Comparison of ENCODE assay signal across 8 cellular contexts in genomic region chr5:139295692-139296091, GRCh38. TPM values are rescaled to one million over a fixed set of nuclear protein-coding genes. Genes with fewer than 3 reads are reported as not detected.
A peak's percentile ranks its signal among the peaks of the same experiment; 100 is the strongest.
DNase-seq lines count a peak whose midpoint lies in the region; ATAC-seq, FAIRE-seq and TF ChIP-seq lines count a peak whose summit lies in the region.

No MANE protein-coding gene starts in this region.

- DNase-seq in T-helper 1 cell (no peak), pancreas (no peak)
- no peak for DNase-seq in activated CD8-positive, alpha-beta T cell treated with anti-CD3 and anti-CD28 coated beads, Interleukin-2, amount 10 ng/mL, durations not matched to agents 7 days and 5 days
- DNase-seq in activated CD8-positive, alpha-beta memory T cell treated with anti-CD3 and anti-CD28 coated beads, Interleukin-2, amount 50 U/mL, for 4 hours, result no peak

- H3K4me1 Mint-ChIP-seq in T-helper 1 cell treated with Interleukin-12 subunit alpha and Interleukin-12 subunit beta and Interleukin-4 antibody, amounts not matched to agents 30 μg/mL and 1 μg/mL, for 36 hours (ENCODE audit: low read depth), result peaks cover 45% of the 10 kb centered on the region
- H3K4me1 Mint-ChIP-seq in activated CD8-positive, alpha-beta T cell treated with anti-CD3 and anti-CD28 coated beads, Interleukin-2, amount 10 ng/mL, durations not matched to agents 7 days and 5 days (ENCODE audit: low read depth), result peaks cover 54% of the 10 kb centered on the region

- H3K9ac ChIP-seq in iPS-18a (ENCODE audit: low read length), result peak overlapping the region; percentile 97
- peak overlapping the region in 1 of 2 donors; percentile 98 for H3K9ac ChIP-seq in stomach smooth muscle (ENCODE audit: low read length in 2 of 2)

- POLR2A ChIA-PET in activated CD8-positive, alpha-beta T cell treated with anti-CD3 and anti-CD28 coated beads, Interleukin-2, amount 10 ng/mL, durations not matched to agents 7 days and 5 days (lab: Charles Lee), result interaction anchor here (0.7 to 5.5 kb wide), 4 partner anchors 9 to 839 kb away, joined by 3 to 64 read pairs (median 48); partner anchors contain the start of gene PAIP2

- H3K27me3 ChIP-seq in iPS-18a (ENCODE audit: control insufficient read depth, insufficient read depth, low read length) (no peaks in the 10 kb centered on the region), stomach smooth muscle (ENCODE audit: control insufficient read depth in 1 of 2, insufficient read depth in 2 of 2, low read length in 2 of 2) (no peaks in the 10 kb centered on the region), pancreas (no peaks in the 10 kb centered on the region)

- intact Hi-C loops in pancreas (cut with DNase I), result no loop called here

- H3K4me3 ChIP-seq in iPS-18a (ENCODE audit: low read length) (peak overlapping the region; percentile 96), stomach smooth muscle (ENCODE audit: low read length in 2 of 2) (peak overlapping the region; percentile 93 to 97), pancreas (peak overlapping the region in 2 of 4 donors; percentile 90 to 93)

- CTCF ChIA-PET in activated CD8-positive, alpha-beta T cell treated with anti-CD3 and anti-CD28 coated beads, Interleukin-2, amount 10 ng/mL, durations not matched to agents 7 days and 5 days (lab: Charles Lee), result interaction anchor here (0.6 to 1.3 kb wide), 2 partner anchors 19 to 46 kb away, joined by 3 to 4 read pairs; partner anchors contain the start of gene PAIP2

- 38 to 47% methylated on average over 12 of the region's 12 CpGs for WGBS in pancreas, 2 donors

- no peaks in the 10 kb centered on the region for H3K27me3 Mint-ChIP-seq in T-helper 1 cell treated with Interleukin-12 subunit alpha and Interleukin-12 subunit beta and Interleukin-4 antibody, amounts not matched to agents 30 μg/mL and 1 μg/mL, for 36 hours (ENCODE audit: low read depth)
- no peaks in the 10 kb centered on the region for H3K27me3 Mint-ChIP-seq in activated CD8-positive, alpha-beta T cell treated with anti-CD3 and anti-CD28 coated beads, Interleukin-2, amount 10 ng/mL, durations not matched to agents 7 days and 5 days (ENCODE audit: low read depth)

- peak overlapping the region; percentile 94 for H3K4me3 Mint-ChIP-seq in T-helper 1 cell treated with Interleukin-12 subunit alpha and Interleukin-12 subunit beta and Interleukin-4 antibody, amounts not matched to agents 30 μg/mL and 1 μg/mL, for 36 hours
- peak overlapping the region; percentile 96 for H3K4me3 Mint-ChIP-seq in activated CD8-positive, alpha-beta T cell treated with anti-CD3 and anti-CD28 coated beads, Interleukin-2, amount 10 ng/mL, durations not matched to agents 7 days and 5 days

- H3K36me3 ChIP-seq in iPS-18a (ENCODE audit: control insufficient read depth, low read depth, low read length) (peaks cover 6% of the 10 kb centered on the region), stomach smooth muscle (ENCODE audit: control insufficient read depth in 2 of 2, insufficient read depth in 2 of 2, low read length in 2 of 2) (no peaks in the 10 kb centered on the region), pancreas (no peaks in the 10 kb centered on the region)

- TF ChIP-seq CTCF in pancreas (IDR thresholded peaks at IDR 0.05), result no peak

- H3K27ac ChIP-seq in iPS-18a (ENCODE audit: low read length), result no peak overlapping the region
- H3K27ac ChIP-seq in stomach smooth muscle (ENCODE audit: low read length), result no peak overlapping the region
- H3K27ac ChIP-seq in pancreas, result peak overlapping the region in 2 of 4 donors; percentile 100

- no peaks in the 10 kb centered on the region for H3K9me3 ChIP-seq in iPS-18a (ENCODE audit: control insufficient read depth, low read depth, low read length)
- H3K9me3 ChIP-seq in stomach smooth muscle (ENCODE audit: control insufficient read depth in 2 of 2, low read length in 2 of 2), result no peaks in the 10 kb centered on the region
- H3K9me3 ChIP-seq in pancreas, result no peaks in the 10 kb centered on the region

- H3K27ac Mint-ChIP-seq in T-helper 1 cell treated with Interleukin-12 subunit alpha and Interleukin-12 subunit beta and Interleukin-4 antibody, amounts not matched to agents 30 μg/mL and 1 μg/mL, for 36 hours, result peak overlapping the region; percentile 97
- H3K27ac Mint-ChIP-seq in activated CD8-positive, alpha-beta T cell treated with anti-CD3 and anti-CD28 coated beads, Interleukin-2, amount 10 ng/mL, durations not matched to agents 7 days and 5 days, result peak overlapping the region; percentile 98

- H3K4me1 ChIP-seq in iPS-18a (ENCODE audit: control insufficient read depth, low read depth, low read length) (peaks cover 28% of the 10 kb centered on the region), stomach smooth muscle (ENCODE audit: control insufficient read depth, insufficient read depth, low read length) (peaks cover 33% of the 10 kb centered on the region), pancreas (peaks cover 24 to 39% (median 30%) of the 10 kb centered on the region in 3 donors)

- no peak for FAIRE-seq in pancreas (lab: Jason Lieb, UNC)

- H3K36me3 Mint-ChIP-seq in T-helper 1 cell treated with Interleukin-12 subunit alpha and Interleukin-12 subunit beta and Interleukin-4 antibody, amounts not matched to agents 30 μg/mL and 1 μg/mL, for 36 hours (ENCODE audit: low read depth), result peaks cover 10% of the 10 kb centered on the region
- H3K36me3 Mint-ChIP-seq in activated CD8-positive, alpha-beta T cell treated with anti-CD3 and anti-CD28 coated beads, Interleukin-2, amount 10 ng/mL, durations not matched to agents 7 days and 5 days (ENCODE audit: low read depth), result peaks cover 44% of the 10 kb centered on the region

- ATAC-seq in activated CD8-positive, alpha-beta T cell treated with anti-CD3 and anti-CD28 coated beads, Interleukin-2, amount 10 ng/mL, durations not matched to agents 7 days and 5 days, result no peak
- no peak for ATAC-seq in HG02973 (IDR thresholded peaks at IDR 0.05; ENCODE audit: unreplicated experiment)
- no peak for ATAC-seq in pancreas

- H3K9me3 Mint-ChIP-seq in T-helper 1 cell treated with Interleukin-12 subunit alpha and Interleukin-12 subunit beta and Interleukin-4 antibody, amounts not matched to agents 30 μg/mL and 1 μg/mL, for 36 hours, result no peaks in the 10 kb centered on the region
- no peaks in the 10 kb centered on the region for H3K9me3 Mint-ChIP-seq in activated CD8-positive, alpha-beta T cell treated with anti-CD3 and anti-CD28 coated beads, Interleukin-2, amount 10 ng/mL, durations not matched to agents 7 days and 5 days (ENCODE audit: insufficient read depth)

RNA-seq across cellular contexts. Expression of gene MATR3, which starts 2.2 kb away (rescaled TPM):
- total RNA-seq in activated CD8-positive, alpha-beta T cell treated with anti-CD3 and anti-CD28 coated beads, Interleukin-2, amount 10 ng/mL, durations not matched to agents 7 days and 5 days, result 100 to 1,000 TPM; 174 to 176 TPM
- 100 to 1,000 TPM in 1 of 6 donors, 10 to 100 TPM in 5; 52.5 to 101 (median 77.6) TPM for total RNA-seq in pancreas
- 100 to 1,000 TPM in 1 of 2 donors, 10 to 100 TPM in 1; 47.0 to 104 TPM for polyA plus RNA-seq in pancreas

RNA-seq across cellular contexts. Expression of gene PAIP2, which starts 46.0 kb away (rescaled TPM):
- total RNA-seq in activated CD8-positive, alpha-beta T cell treated with anti-CD3 and anti-CD28 coated beads, Interleukin-2, amount 10 ng/mL, durations not matched to agents 7 days and 5 days, result 10 to 100 TPM; 90.7 to 93.5 TPM
- 10 to 100 TPM; 18.2 to 33.7 (median 27.3) TPM for total RNA-seq in pancreas
- 10 to 100 TPM; 23.8 to 57.4 TPM for polyA plus RNA-seq in pancreas
